ENCODE assay signal across 8 cellular contexts in the genomic region with DNA sequence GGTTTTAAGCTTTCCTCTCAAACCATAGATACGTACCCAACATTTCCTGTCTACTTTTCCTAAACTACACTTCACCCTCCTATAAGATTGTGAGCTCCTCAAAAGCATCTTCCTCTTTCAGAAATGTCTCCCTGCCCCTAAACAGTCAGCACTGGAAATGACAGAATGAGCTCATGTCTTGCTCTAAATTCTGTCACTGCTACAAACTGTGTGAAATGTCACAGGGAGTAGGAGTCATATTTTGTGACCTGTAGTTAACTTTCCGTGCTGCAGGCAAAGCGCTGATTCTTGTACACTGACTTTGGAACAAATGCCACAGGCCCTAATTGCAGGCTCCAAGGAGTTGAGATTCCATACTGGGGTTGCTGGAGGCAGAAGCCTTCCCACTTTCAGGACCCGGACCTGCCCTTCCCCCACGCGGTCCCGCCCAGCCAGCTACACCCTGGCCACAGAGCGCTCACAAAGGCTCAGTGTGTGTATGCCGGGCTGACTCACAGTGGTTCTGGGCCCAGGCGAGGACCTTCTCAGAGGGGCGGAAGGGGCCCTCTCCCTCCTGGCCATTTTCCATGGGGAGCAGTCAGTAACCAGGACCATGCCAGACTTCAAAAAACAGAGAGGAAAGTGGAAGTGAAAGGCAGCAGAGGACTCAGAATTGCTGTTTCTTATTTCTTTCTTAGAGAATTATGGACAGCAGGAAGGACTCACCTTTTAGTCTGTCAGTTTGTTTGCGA. TPM values are rescaled to one million over a fixed set of nuclear protein-coding genes. Genes with fewer than 3 reads are reported as not detected.
DNase-seq lines count a peak whose midpoint lies in the region; ATAC-seq, FAIRE-seq and TF ChIP-seq lines count a peak whose summit lies in the region.

No MANE protein-coding gene starts in this region.

- H3K79me2 ChIP-seq in PC-9 (ENCODE audit: low read depth) = peaks cover 22% of the 10 kb centered on the region

- H3K4me3 ChIP-seq in PC-9 = peak overlapping the region; percentile 37; the same call in 1 of the 2 replicates

- H3K27me3 Mint-ChIP-seq in activated T-helper 17 cell treated with anti-CD3 and anti-CD28 coated beads, Interleukin-2, amount 50 U/mL, for 72 hours = no peaks in the 10 kb centered on the region
- peaks cover 0 to 1% (median 0%) of the 10 kb centered on the region in 5 donors for H3K27me3 Mint-ChIP-seq in naive thymus-derived CD8-positive, alpha-beta T cell

- TF ChIP-seq CTCF in PC-9 (conservative IDR thresholded peaks at IDR 0.05) = no peak

- FAIRE-seq in GM19239 (lab: Jason Lieb, UNC) = peak; percentile 82

- H3K9me3 Mint-ChIP-seq in activated T-helper 17 cell treated with anti-CD3 and anti-CD28 coated beads, Interleukin-2, amount 50 U/mL, for 72 hours = no peaks in the 10 kb centered on the region
- no peaks in the 10 kb centered on the region for H3K9me3 Mint-ChIP-seq in naive thymus-derived CD8-positive, alpha-beta T cell

- H3K4me2 ChIP-seq in PC-9 = peak overlapping the region; percentile 96

- no peaks in the 10 kb centered on the region for H4K20me1 ChIP-seq in PC-9 (ENCODE audit: insufficient read depth)

- no peak overlapping the region for H2AFZ ChIP-seq in PC-9

- POLR2A ChIA-PET in PC-9 (lab: Charles Lee; ENCODE audit: unreplicated experiment) = interaction anchor here (0.6 to 1.6 kb wide), 5 partner anchors 10 to 638 kb away, joined by 3 to 10 read pairs (median 4); a partner anchor contains a TSS
- POLR2A ChIA-PET in naive thymus-derived CD8-positive, alpha-beta T cell (lab: Charles Lee) = interaction anchor here (0.7 to 1.9 kb wide), 2 partner anchors 24 to 111 kb away, joined by 3 to 7 read pairs; a partner anchor contains a TSS

- peaks cover 4% of the 10 kb centered on the region for H3K36me3 Mint-ChIP-seq in activated T-helper 17 cell treated with anti-CD3 and anti-CD28 coated beads, Interleukin-2, amount 50 U/mL, for 72 hours (ENCODE audit: low read depth)
- no peaks in the 10 kb centered on the region for H3K36me3 Mint-ChIP-seq in naive thymus-derived CD8-positive, alpha-beta T cell

- no peak overlapping the region for H3K4me3 Mint-ChIP-seq in activated T-helper 17 cell treated with anti-CD3 and anti-CD28 coated beads, Interleukin-2, amount 50 U/mL, for 72 hours
- peak overlapping the region; percentile 48 to 88 (median 76) for H3K4me3 Mint-ChIP-seq in naive thymus-derived CD8-positive, alpha-beta T cell

- H3K4me1 Mint-ChIP-seq in activated T-helper 17 cell treated with anti-CD3 and anti-CD28 coated beads, Interleukin-2, amount 50 U/mL, for 72 hours = peaks cover 18% of the 10 kb centered on the region
- H3K4me1 Mint-ChIP-seq in naive thymus-derived CD8-positive, alpha-beta T cell = peaks cover 17 to 32% (median 28%) of the 10 kb centered on the region in 4 donors

- DNase-seq in GM19239 (ENCODE audit: insufficient read length, low spot score) (no peak), PC-9 (peak; percentile 82 to 89), fibroblast of gingiva (ENCODE audit: low read depth) (peak; percentile 71), stromal cell of bone marrow (ENCODE audit: low read depth) (peak; percentile 84), DMS79 treated with DMSO at 0.1 percent for 48 hours (lab: John Stamatoyannopoulos, UW) (no peak)
- DNase-seq in naive thymus-derived CD8-positive, alpha-beta T cell = peak in 9 of 10 donors; percentile 16 to 57 (median 31)

- no peaks in the 10 kb centered on the region for H3K27me3 ChIP-seq in PC-9 (ENCODE audit: insufficient read depth, low read depth)

- peak overlapping the region; percentile 100 for H3K27ac ChIP-seq in PC-9

- H3K9me3 ChIP-seq in PC-9 (ENCODE audit: insufficient read depth, low read depth) = no peaks in the 10 kb centered on the region

- no TSS peak for BruUV-seq in PC-9 (replicated peaks; lab: Mats Ljungman, UMichigan)

- H3K36me3 ChIP-seq in PC-9 (ENCODE audit: low read depth) = no peaks in the 10 kb centered on the region

- H3K9me2 ChIP-seq in PC-9 (ENCODE audit: insufficient read depth) = no peaks in the 10 kb centered on the region

- peak; percentile 57 for ATAC-seq in activated T-helper 17 cell treated with anti-CD3 and anti-CD28 coated beads, Interleukin-2, amount 50 U/mL, for 72 hours (replicated peaks)
- ATAC-seq in naive thymus-derived CD8-positive, alpha-beta T cell = peak; percentile 32 to 56
- no peak for ATAC-seq in GM21528 (IDR thresholded peaks at IDR 0.05; ENCODE audit: low FRiP score, unreplicated experiment)

- CTCF ChIA-PET in PC-9 (lab: Charles Lee) = no interaction called here

- H3K27ac Mint-ChIP-seq in activated T-helper 17 cell treated with anti-CD3 and anti-CD28 coated beads, Interleukin-2, amount 50 U/mL, for 72 hours = peak overlapping the region; percentile 78
- peak overlapping the region in 7 of 10 donors; percentile 85 to 97 (median 91) for H3K27ac Mint-ChIP-seq in naive thymus-derived CD8-positive, alpha-beta T cell

- intact Hi-C loops in PC-9 (cut with micrococcal nuclease; ENCODE audit: unreplicated experiment) = loop anchor here (5.0 kb wide), 1 partner anchor 34 kb away; no protein-coding TSS in a partner anchor

- peaks cover 63% of the 10 kb centered on the region for H3F3A ChIP-seq in PC-9 (ENCODE audit: insufficient read depth, low read depth)

- H3K4me1 ChIP-seq in PC-9 (replicated peaks; ENCODE audit: insufficient read depth) = peaks cover 53% of the 10 kb centered on the region

RNA-seq across cellular contexts. Expression of a gene that starts 24.1 kb away (rescaled TPM):
- 220 and 518 TPM in 2 replicates for total RNA-seq in PC-9 (2021)
- 100 to 1,000 TPM in 1 of 2 donors, 10 to 100 TPM in 1; 99.1 to 160 TPM for total RNA-seq in activated T-helper 17 cell treated with anti-CD3 and anti-CD28 coated beads, Interleukin-2, amount 50 U/mL, for 72 hours
- total RNA-seq in naive thymus-derived CD8-positive, alpha-beta T cell = 1 to 10 TPM; 1.4 TPM
- polyA plus RNA-seq in naive thymus-derived CD8-positive, alpha-beta T cell = 1 to 10 TPM; 2.8 to 5.5 (median 4.4) TPM

RNA-seq across cellular contexts. Expression of a gene that starts 41.1 kb away (rescaled TPM):
- total RNA-seq in PC-9 (2021) = not detected in 2 replicates
- total RNA-seq in activated T-helper 17 cell treated with anti-CD3 and anti-CD28 coated beads, Interleukin-2, amount 50 U/mL, for 72 hours = under 1 TPM; 0.30 to 0.66 TPM
- not detected for total RNA-seq in naive thymus-derived CD8-positive, alpha-beta T cell
- polyA plus RNA-seq in naive thymus-derived CD8-positive, alpha-beta T cell = not detected

Comparison
In these comparisons a context has a peak if more than half of its experiments do, and no peak if none do; other contexts are left out.
1. DNase-seq: peak in PC-9 (2 of 2), fibroblast of gingiva (single experiment), naive thymus-derived CD8-positive, alpha-beta T cell (9 of 10) and stromal cell of bone marrow (single experiment); none in GM19239 (single experiment) and DMS79 treated with DMSO at 0.1 percent for 48 hours (single experiment).
2. RNA of a gene that starts 24.1 kb away (total RNA-seq): 220 to 518 TPM in PC-9 and 99.1 to 160 TPM in activated T-helper 17 cell treated with anti-CD3 and anti-CD28 coated beads, Interleukin-2, amount 50 U/mL, for 72 hours; 1.4 TPM in naive thymus-derived CD8-positive, alpha-beta T cell; every median in the first group is over 10 times any median in the second.